ENCODE assay signal across 8 cellular contexts in the genomic region with DNA sequence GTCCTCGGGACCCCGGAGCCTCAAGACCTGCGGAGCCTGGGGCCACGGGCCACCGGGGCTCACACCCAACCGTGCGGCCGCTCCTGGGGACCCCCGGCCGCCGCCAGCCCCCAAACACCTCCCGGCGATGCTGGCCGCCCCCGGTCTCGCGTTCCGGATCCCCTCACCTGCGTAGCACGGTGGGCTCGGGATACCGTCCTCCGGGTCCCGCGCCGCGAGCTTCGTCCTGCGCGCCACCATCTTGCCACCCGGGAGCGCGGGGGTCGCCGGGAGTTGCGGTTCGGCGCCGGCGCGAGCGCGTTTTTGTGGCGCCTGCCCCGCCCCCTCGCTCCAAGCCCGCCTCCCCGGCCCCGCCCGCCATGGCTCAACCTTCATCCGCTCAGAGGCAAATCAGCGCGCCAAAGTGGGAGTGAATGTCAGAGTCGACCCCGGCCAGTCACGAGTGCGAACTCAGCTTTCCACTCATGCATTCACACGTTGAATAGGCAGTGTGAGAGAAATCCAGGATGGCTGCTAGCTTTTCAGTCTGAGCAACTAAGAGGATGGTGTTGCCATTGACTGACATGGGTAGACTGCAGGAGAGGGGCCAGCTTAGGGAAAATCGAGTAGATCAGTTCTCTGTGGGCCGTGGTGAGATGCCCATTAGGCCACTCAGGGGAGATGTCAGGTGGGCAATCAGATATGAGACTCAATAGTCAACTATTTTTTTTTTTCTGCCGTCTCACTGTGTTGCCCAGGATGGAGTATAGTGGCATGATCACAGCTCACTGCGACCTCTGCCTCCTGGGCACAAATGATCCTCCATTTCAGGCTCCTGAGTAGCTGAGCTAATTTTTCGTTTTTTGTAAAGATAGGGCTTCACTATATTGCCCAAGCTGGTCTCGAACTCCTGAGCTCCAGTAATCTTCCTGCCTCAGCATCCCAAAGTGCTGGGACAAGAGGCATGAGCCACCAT. TPM values are rescaled to one million over a fixed set of nuclear protein-coding genes. Genes with fewer than 3 reads are reported as not detected.
A peak's percentile ranks its signal among the peaks of the same experiment; 100 is the strongest.
DNase-seq lines count a peak whose midpoint lies in the region; ATAC-seq and TF ChIP-seq lines count a peak whose summit lies in the region.

No MANE protein-coding gene starts in this region.

- DNase-seq in NCI-H2196 (lab: John Stamatoyannopoulos, UW; ENCODE audit: unreplicated experiment) = peak; percentile 76
- peak; percentile 70 for DNase-seq in activated CD4-positive, alpha-beta T cell treated with anti-CD3 and anti-CD28 coated beads for 1 hour
- DNase-seq in chondrocyte (ENCODE audit: low spot score) = no peak
- peak; percentile 68 for DNase-seq in kidney tubule cell (ENCODE audit: low spot score)
- peak; percentile 58 to 74 for DNase-seq in stimulated activated CD4-positive, alpha-beta T cell treated with anti-CD3 and anti-CD28 coated beads, Interleukin-1b, Interleukin-23, amount 100 ng/mL, for 1 hour (ENCODE audit: low read depth in 2 of 2)

- H3K27me3 Mint-ChIP-seq in chondrocyte (ENCODE audit: low read depth) = no peaks in the 10 kb centered on the region

- peaks cover 11% of the 10 kb centered on the region for H3K4me1 Mint-ChIP-seq in chondrocyte (ENCODE audit: low read depth)

- peaks cover 10% of the 10 kb centered on the region for H3K36me3 ChIP-seq in ES-I3 (ENCODE audit: insufficient read depth, low read length)

- peak overlapping the region; percentile 47 for H3K27ac Mint-ChIP-seq in chondrocyte (ENCODE audit: unreplicated experiment)

- ATAC-seq in HG02759 (IDR thresholded peaks at IDR 0.05; ENCODE audit: unreplicated experiment) (peak; percentile 72), HG02571 (IDR thresholded peaks at IDR 0.05; ENCODE audit: unreplicated experiment) (no peak)

- peak overlapping the region; percentile 88 for H3K4me3 Mint-ChIP-seq in chondrocyte (ENCODE audit: unreplicated experiment)

- H3K4me1 ChIP-seq in ES-I3 (ENCODE audit: insufficient read depth, low read length) = no peaks in the 10 kb centered on the region

- no peak for TF ChIP-seq CTCF in chondrocyte (IDR thresholded peaks at IDR 0.05)

- no peaks in the 10 kb centered on the region for H3K9me3 ChIP-seq in ES-I3 (ENCODE audit: control insufficient read depth, insufficient read depth, low read length)

- H3K9me3 Mint-ChIP-seq in chondrocyte (ENCODE audit: low read depth) = no peaks in the 10 kb centered on the region

- peak overlapping the region; percentile 80 for H3K9ac ChIP-seq in ES-I3 (ENCODE audit: low read depth, low read length)

- peaks cover 13% of the 10 kb centered on the region for H3K36me3 Mint-ChIP-seq in chondrocyte (ENCODE audit: low read depth)

RNA-seq across cellular contexts. Expression of gene SERHL2, which starts 28.3 kb away (rescaled TPM):
- 2.8 to 4.0 TPM (median 3.5 TPM) in 3 replicates for total RNA-seq in chondrocyte

RNA-seq across cellular contexts. Expression of gene POLDIP3, which starts 32.6 kb away (rescaled TPM):
- total RNA-seq in chondrocyte = 47.3 to 49.2 TPM (median 48.0 TPM) in 3 replicates

RNA-seq across cellular contexts. Expression of gene ATP5MGL, which starts 58.4 kb away (rescaled TPM):
- total RNA-seq in chondrocyte = 0.85 to 1.8 TPM in 2 of 3 replicates, not detected in the other
